ENCODE assay signal across 17 cellular contexts in the genomic region with DNA sequence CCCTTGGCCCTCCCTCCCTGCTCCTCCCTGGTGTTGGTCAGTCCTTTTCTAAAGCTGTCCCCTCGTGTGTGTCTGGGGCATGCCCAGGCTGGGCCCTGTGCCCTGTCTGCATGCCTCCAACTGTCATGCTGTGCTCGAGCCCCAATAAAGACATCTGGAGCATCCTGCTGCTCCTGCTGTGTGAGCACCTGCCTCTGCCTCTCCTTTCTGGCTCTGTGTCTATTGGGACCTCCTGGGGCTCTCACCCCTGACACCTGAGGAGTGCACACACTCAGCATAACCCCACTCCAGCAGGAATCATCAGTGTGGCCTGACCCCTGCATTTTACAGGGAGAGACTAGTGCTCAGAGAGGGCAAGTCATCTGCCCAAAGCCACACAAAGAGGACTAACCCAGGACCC. TPM values are rescaled to one million over a fixed set of nuclear protein-coding genes. Genes with fewer than 3 reads are reported as not detected.
DNase-seq lines count a peak whose midpoint lies in the region; ATAC-seq and TF ChIP-seq lines count a peak whose summit lies in the region.
"Had no signal": no experiment of that assay in that cellular context is flagged by ENCODE, and none has a peak within 500 bp of the region (broad histone marks: within the 10 kb centered on the region; RNA-seq: fewer than 3 reads in every experiment).

No MANE protein-coding gene starts in this region.

- H3K4me3 ChIP-seq in lower lobe of right lung: no peak overlapping the region
- no peak overlapping the region for H3K4me3 ChIP-seq in uterus
- H3K4me3 ChIP-seq: heart right ventricle, spleen had no signal

- intact Hi-C loops in lower lobe of right lung (cut with DNase I): no loop called here
- intact Hi-C loops in uterus (cut with DNase I; ENCODE audit: low total_unique reads): no loop called here

- H3K27me3 ChIP-seq in lower lobe of right lung (ENCODE audit: low read depth) (no peaks in the 10 kb centered on the region), uterus (no peaks in the 10 kb centered on the region)
- H3K27me3 ChIP-seq: heart right ventricle, spleen had no signal

- H3K27ac ChIP-seq in lower lobe of right lung: no peak overlapping the region
- no peak overlapping the region for H3K27ac ChIP-seq in uterus
- H3K27ac ChIP-seq: heart right ventricle had no signal

- H3K36me3 ChIP-seq in lower lobe of right lung: peaks cover 3% of the 10 kb centered on the region
- no peaks in the 10 kb centered on the region for H3K36me3 ChIP-seq in uterus

- TF ChIP-seq CTCF in lower lobe of right lung (IDR thresholded peaks at IDR 0.05) (no peak), uterus (IDR thresholded peaks at IDR 0.05) (no peak)

- H3K9me3 ChIP-seq in lower lobe of right lung (peaks cover 3% of the 10 kb centered on the region), uterus (no peaks in the 10 kb centered on the region)
- H3K9me3 ChIP-seq: spleen had no signal

- ATAC-seq in lower lobe of right lung (no peak), HG03135 (IDR thresholded peaks at IDR 0.05; ENCODE audit: unreplicated experiment) (no peak)
- ATAC-seq: heart right ventricle, left lobe of liver had no signal

- H3K4me1 ChIP-seq in lower lobe of right lung (no peaks in the 10 kb centered on the region), uterus (no peaks in the 10 kb centered on the region)

- TF ChIP-seq POLR2A in uterus (IDR thresholded peaks at IDR 0.05): no peak

- DNase-seq in NCI-H1092 treated with DMSO at 0.1 percent for 48 hours (lab: John Stamatoyannopoulos, UW) (peak; percentile 32), NCI-H1092 (lab: John Stamatoyannopoulos, UW) (no peak), NCI-H146 treated with DMSO at 0.1 percent for 48 hours (lab: John Stamatoyannopoulos, UW; ENCODE audit: unreplicated experiment) (peak; percentile 92), NCI-H524 (lab: John Stamatoyannopoulos, UW) (peak; percentile 59 to 79), lower lobe of right lung (peak; percentile 0), uterus (no peak)
- no peak for DNase-seq in activated CD4-positive, alpha-beta T cell treated with anti-CD3 and anti-CD28 coated beads for 4 hours
- DNase-seq: activated CD4-positive, alpha-beta T cell treated with anti-CD3 and anti-CD28 coated beads for 1 hour; activated gamma-delta T cell treated with Interleukin-2 at 50 U/mL for 16 hours; amniotic stem cell; dermis blood vessel endothelial cell; heart right ventricle; NCI-H1105 treated with DMSO at 0.1 percent for 48 hours; stimulated activated CD4-positive, alpha-beta T cell treated with anti-CD3 and anti-CD28 coated beads, Interleukin-4, amount 100 ng/mL, for 4 hours had no signal

RNA-seq across cellular contexts. Expression of a gene that starts 23.7 kb away (rescaled TPM):
- 10.0 TPM for total RNA-seq in lower lobe of right lung
- 10 to 100 TPM in 1 of 4 donors, 1 to 10 TPM in 3; 2.1 to 29.4 (median 3.9) TPM for total RNA-seq in uterus

Comparison
In these comparisons a context has a peak if more than half of its experiments do, and no peak if none do; other contexts are left out.
1. DNase-seq: peak in NCI-H1092 treated with DMSO at 0.1 percent for 48 hours (single experiment), NCI-H146 treated with DMSO at 0.1 percent for 48 hours (single experiment), NCI-H524 (2 of 2) and lower lobe of right lung (single experiment); none in NCI-H1092 (single experiment), activated CD4-positive, alpha-beta T cell treated with anti-CD3 and anti-CD28 coated beads for 4 hours (0 of 2) and uterus (0 of 2).